In the genomic region with DNA sequence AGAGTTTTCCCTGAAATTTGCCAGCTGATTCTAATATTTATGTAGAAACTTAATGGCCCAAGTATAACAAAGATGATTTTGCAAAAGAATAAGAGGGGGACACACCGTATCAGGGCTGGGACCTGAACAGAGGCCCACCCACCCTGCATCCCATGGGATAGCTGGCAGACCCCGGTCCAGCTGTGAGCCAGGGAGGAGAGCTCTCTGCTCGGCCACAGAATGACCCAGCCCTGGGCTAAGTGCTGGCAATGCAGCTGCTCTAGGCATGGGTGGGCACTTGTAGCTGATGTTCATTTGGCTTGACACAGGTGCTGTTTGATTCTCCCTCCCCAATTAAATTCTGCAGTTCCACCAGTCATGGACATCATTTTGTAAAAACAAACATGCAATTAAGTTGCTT, we compare ENCODE assay signal across 22 cellular contexts.
DNase-seq lines count a peak whose midpoint lies in the region; ATAC-seq, FAIRE-seq and TF ChIP-seq lines count a peak whose summit lies in the region.
"Had no signal": no experiment of that assay in that cellular context is flagged by ENCODE, and none has a peak within 500 bp of the region (broad histone marks: within the 10 kb centered on the region; RNA-seq: fewer than 3 reads in every experiment).

No MANE protein-coding gene starts in this region.

- H3K4me1 ChIP-seq in SJCRH30 (peaks cover 25% of the 10 kb centered on the region), esophagus muscularis mucosa (no peaks in the 10 kb centered on the region), kidney (ENCODE audit: control insufficient read depth in 1 of 2, insufficient read depth in 1 of 2, low read depth in 1 of 2, low read length in 2 of 2) (no peaks in the 10 kb centered on the region)
- H3K4me1 ChIP-seq: A549, Caco-2 had no signal

- H3K9me3 ChIP-seq in SJCRH30 (replicated peaks), result no peaks in the 10 kb centered on the region
- H3K9me3 ChIP-seq in esophagus muscularis mucosa, result no peaks in the 10 kb centered on the region
- H3K9me3 ChIP-seq in kidney (ENCODE audit: control insufficient read depth in 1 of 2, low read length in 2 of 2), result no peaks in the 10 kb centered on the region
- H3K9me3 ChIP-seq: A549; BLaER1 treated with 17β-estradiol and CSF1 and Interleukin-3, amounts not matched to agents 10 nM and 100 nM; Caco-2 had no signal

- no peak for TF ChIP-seq POLR2A in esophagus muscularis mucosa (IDR thresholded peaks at IDR 0.05; ENCODE audit: low read depth)

- peak; percentile 8 for DNase-seq in NCI-H748 (lab: John Stamatoyannopoulos, UW; ENCODE audit: unreplicated experiment)
- no peak for DNase-seq in NCI-H748 treated with DMSO at 0.1 percent for 48 hours (lab: John Stamatoyannopoulos, UW)
- DNase-seq in SJCRH30, result peak; percentile 48 to 60
- peak; percentile 55 for DNase-seq in esophagus muscularis mucosa (ENCODE audit: extremely low spot score)
- peak; percentile 61 for DNase-seq in kidney
- no peak for DNase-seq in effector CD4-positive, alpha-beta T cell
- no peak for DNase-seq in activated effector memory CD4-positive, alpha-beta T cell treated with Interleukin-2 at 50 U/mL for 16 hours
- DNase-seq: AML-193; Caco-2; Calu3; CD4-positive, alpha-beta T cell; DMS79 treated with DMSO at 0.1 percent for 48 hours; GF-D8 had no signal

- H3K27me3 ChIP-seq in SJCRH30 (no peaks in the 10 kb centered on the region), esophagus muscularis mucosa (no peaks in the 10 kb centered on the region)
- H3K27me3 ChIP-seq: BLaER1 treated with 17β-estradiol and CSF1 and Interleukin-3, amounts not matched to agents 10 nM and 100 nM had no signal

- no peak for TF ChIP-seq EP300 in esophagus muscularis mucosa (IDR thresholded peaks at IDR 0.05)

- ATAC-seq in GM18511 (IDR thresholded peaks at IDR 0.05; ENCODE audit: unreplicated experiment), result no peak
- ATAC-seq: A549; CD8-positive, alpha-beta T cell had no signal

- intact Hi-C loops in esophagus muscularis mucosa (cut with DNase I) (no loop called here), kidney (cut with DNase I) (no loop called here)

- TF ChIP-seq CTCF in esophagus muscularis mucosa (IDR thresholded peaks at IDR 0.05), result no peak
- TF ChIP-seq CTCF in kidney (IDR thresholded peaks at IDR 0.05; ENCODE audit: borderline replicate concordance, extremely low read depth, insufficient read depth), result no peak

- no peaks in the 10 kb centered on the region for H3K36me3 ChIP-seq in SJCRH30
- H3K36me3 ChIP-seq in esophagus muscularis mucosa, result no peaks in the 10 kb centered on the region
- no peaks in the 10 kb centered on the region for H3K36me3 ChIP-seq in kidney (ENCODE audit: control insufficient read depth in 1 of 2, insufficient read depth in 2 of 2, low read length in 2 of 2)
- H3K36me3 ChIP-seq: BLaER1 treated with 17β-estradiol and CSF1 and Interleukin-3, amounts not matched to agents 10 nM and 100 nM had no signal

- no peak for FAIRE-seq in kidney (lab: Jason Lieb, UNC)
- FAIRE-seq: A549, D721Med, G401.6, GM12891 had no signal

- no peak overlapping the region for H3K9ac ChIP-seq in kidney (ENCODE audit: low read length in 2 of 2)
- H3K9ac ChIP-seq: BLaER1 treated with 17β-estradiol and CSF1 and Interleukin-3, amounts not matched to agents 10 nM and 100 nM had no signal

- H3K27ac ChIP-seq in SJCRH30 (peak overlapping the region; percentile 7; the same call in 1 of the 2 replicates), esophagus muscularis mucosa (replicated peaks in 1 of 4) (no peak overlapping the region), kidney (ENCODE audit: low read depth in 2 of 2, low read length in 2 of 2) (no peak overlapping the region)
- H3K27ac ChIP-seq: 22Rv1; A549; BLaER1 treated with 17β-estradiol and CSF1 and Interleukin-3, amounts not matched to agents 10 nM and 100 nM; C4-2B had no signal

- WGBS in esophagus muscularis mucosa, result 52% methylated on average over 3 of the region's 3 CpGs

- H3K4me3 ChIP-seq in SJCRH30 (peak overlapping the region; percentile 8; the same call in 1 of the 2 replicates), esophagus muscularis mucosa (no peak overlapping the region), kidney (ENCODE audit: low read length in 2 of 2) (no peak overlapping the region)
- H3K4me3 ChIP-seq: A549; BLaER1 treated with 17β-estradiol and CSF1 and Interleukin-3, amounts not matched to agents 10 nM and 100 nM had no signal

Comparison
In these comparisons a context has a peak if more than half of its experiments do, and no peak if none do; other contexts are left out.
1. DNase-seq: peak in NCI-H748 (single experiment), SJCRH30 (2 of 2), esophagus muscularis mucosa (single experiment) and kidney (single experiment); none in NCI-H748 treated with DMSO at 0.1 percent for 48 hours (single experiment), effector CD4-positive, alpha-beta T cell (single experiment) and activated effector memory CD4-positive, alpha-beta T cell treated with Interleukin-2 at 50 U/mL for 16 hours (single experiment).